ENCODE assay signal across 8 cellular contexts in genomic region chr7:71733108-71733870, GRCh38.
DNase-seq lines count a peak whose midpoint lies in the region; ATAC-seq and TF ChIP-seq lines count a peak whose summit lies in the region.

No MANE protein-coding gene starts in this region.

- H3K4me3 ChIP-seq in choroid plexus epithelial cell (ENCODE audit: low read depth, low read length), result no peak overlapping the region

- DNase-seq in AG20443 (ENCODE audit: low spot score) (peak; percentile 89), NCI-H2107 (lab: John Stamatoyannopoulos, UW) (peak; percentile 69), choroid plexus epithelial cell (ENCODE audit: low read depth) (peak; percentile 71), left kidney (ENCODE audit: low read depth, low spot score) (peak; percentile 95), glomerular visceral epithelial cell (ENCODE audit: extremely low spot score) (no peak)
- peak; percentile 69 for DNase-seq in activated CD4-positive, CD25-positive, alpha-beta regulatory T cell treated with anti-CD3 and anti-CD28 coated beads, Interleukin-2, amount 50 U/mL, for 72 hours
- DNase-seq in stimulated activated CD4-positive, alpha-beta T cell treated with anti-CD3 and anti-CD28 coated beads, Interleukin-2, amount 100 ng/mL, for 24 hours, result peak; percentile 66 to 82

- peak; percentile 93 for TF ChIP-seq CTCF in choroid plexus epithelial cell (conservative IDR thresholded peaks at IDR 0.05; ENCODE audit: low read depth, low read length)

- ATAC-seq in GM19351 (IDR thresholded peaks at IDR 0.05; ENCODE audit: unreplicated experiment), result peak; percentile 60
